ENCODE assay signal across 36 cellular contexts in the genomic region with DNA sequence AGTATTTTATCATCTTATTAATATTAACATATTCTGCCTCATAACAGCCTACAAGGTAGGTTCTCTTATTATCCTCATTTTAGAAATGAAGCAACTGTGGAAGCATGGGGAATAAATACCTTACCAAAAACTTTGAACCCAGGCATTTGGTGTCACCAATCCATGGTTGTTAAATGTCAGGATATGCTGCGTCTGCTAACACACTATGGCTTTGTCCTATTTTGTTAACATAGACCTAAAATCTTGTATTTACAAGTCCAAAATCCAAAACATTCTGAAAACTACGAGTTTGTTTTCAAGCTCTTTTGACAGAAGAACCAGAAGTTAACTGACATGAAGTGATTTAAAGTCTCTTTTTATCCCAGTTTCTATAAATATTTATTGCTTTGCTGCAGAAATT. TPM values are rescaled to one million over a fixed set of nuclear protein-coding genes. Genes with fewer than 3 reads are reported as not detected.
"Had no signal": no experiment of that assay in that cellular context is flagged by ENCODE, and none has a peak within 500 bp of the region (broad histone marks: within the 10 kb centered on the region; RNA-seq: fewer than 3 reads in every experiment).

No MANE protein-coding gene starts in this region.

- H3K4me3 ChIP-seq: MG63 had no signal

- H3K36me3 ChIP-seq: MG63 had no signal

- H3K27me3 ChIP-seq: MG63 had no signal

- H3K9me3 ChIP-seq: MG63 had no signal

- DNase-seq: Karpas-422, Kasumi-1, MG63, MM.1S, MV-4-11, NCI-H1048, NCI-H1092, NCI-H1092 treated with DMSO at 0.1 percent for 48 hours, NCI-H1105, NCI-H1105 treated with DMSO at 0.1 percent for 48 hours, NCI-H1417, NCI-H1417 treated with DMSO at 0.1 percent for 48 hours, NCI-H1436, NCI-H1436 treated with DMSO at 0.1 percent for 48 hours, NCI-H146, NCI-H1694, NCI-H1694 treated with DMSO at 0.1 percent for 48 hours, NCI-H187, NCI-H187 treated with DMSO at 0.1 percent for 48 hours, NCI-H1930, NCI-H2029, NCI-H2029 treated with DMSO at 0.1 percent for 48 hours, NCI-H2081, NCI-H2081 treated with DMSO at 0.1 percent for 48 hours, NCI-H2107, NCI-H2171, NCI-H2171 treated with DMSO at 0.1 percent for 48 hours, NCI-H2227 treated with DMSO at 0.1 percent for 48 hours, NCI-H345, NCI-H446, NCI-H446 treated with DMSO at 0.1 percent for 48 hours, NCI-H510A, NCI-H510A treated with DMSO at 0.1 percent for 48 hours had no signal

RNA-seq across cellular contexts. Expression of a gene that starts 53.4 kb away (rescaled TPM):
- total RNA-seq: LHCN-M2, M059J, MCF 10A had no signal
